Comparison of ENCODE assay signal across 30 cellular contexts in the genomic region with DNA sequence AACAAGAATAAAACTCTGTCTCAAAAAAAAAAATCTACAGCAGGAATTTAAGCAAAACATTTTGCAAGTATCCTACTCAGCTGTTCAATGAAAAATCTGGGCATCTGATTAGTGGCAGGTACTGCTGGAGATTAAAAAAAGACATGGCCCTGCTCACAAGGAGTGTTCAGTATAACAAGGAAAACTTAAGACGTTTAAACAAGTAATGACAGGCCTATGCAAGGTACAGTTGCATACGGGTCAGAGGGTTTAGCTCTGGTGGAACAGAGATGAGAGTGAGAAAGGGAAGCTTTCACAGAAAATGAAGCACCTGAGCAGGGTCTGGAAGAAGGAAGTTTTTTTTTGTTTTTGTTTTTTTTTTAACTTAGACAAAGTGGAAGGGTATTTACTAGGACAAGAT. TPM values are rescaled to one million over a fixed set of nuclear protein-coding genes. Genes with fewer than 3 reads are reported as not detected.
DNase-seq lines count a peak whose midpoint lies in the region; ATAC-seq, FAIRE-seq and TF ChIP-seq lines count a peak whose summit lies in the region.
"Had no signal": no experiment of that assay in that cellular context is flagged by ENCODE, and none has a peak within 500 bp of the region (broad histone marks: within the 10 kb centered on the region; RNA-seq: fewer than 3 reads in every experiment).

No MANE protein-coding gene starts in this region.

- intact Hi-C loops in activated CD4-positive, alpha-beta memory T cell treated with anti-CD3 and anti-CD28 coated beads for 36 hours (cut with micrococcal nuclease): no loop called here
- intact Hi-C loops in pancreas (cut with DNase I): no loop called here

- H3K27me3 ChIP-seq in RWPE2 (ENCODE audit: insufficient read depth, poor library complexity, severe bottlenecking) (no peaks in the 10 kb centered on the region), endodermal cell (ENCODE audit: control insufficient read depth, insufficient read depth, low read length, poor library complexity, severe bottlenecking) (no peaks in the 10 kb centered on the region), pancreas (no peaks in the 10 kb centered on the region)
- H3K27me3 ChIP-seq: MG63 had no signal

- no peak for TF ChIP-seq CTCF in RWPE2 (IDR thresholded peaks at IDR 0.05; ENCODE audit: poor library complexity, severe bottlenecking)
- TF ChIP-seq CTCF in endodermal cell (conservative IDR thresholded peaks at IDR 0.05): no peak
- no peak for TF ChIP-seq CTCF in nephron progenitor cell (IDR thresholded peaks at IDR 0.05)
- no peak for TF ChIP-seq CTCF in pancreas (IDR thresholded peaks at IDR 0.05)

- no peak overlapping the region for H3K9ac ChIP-seq in endodermal cell (ENCODE audit: extremely low read depth, low read length, poor library complexity, severe bottlenecking)

- H3K36me3 Mint-ChIP-seq in activated CD4-positive, alpha-beta memory T cell treated with anti-CD3 and anti-CD28 coated beads, Interleukin-2, amount 10 ng/mL, durations not matched to agents 7 days and 5 days (ENCODE audit: low read depth): peaks cover 47% of the 10 kb centered on the region
- H3K36me3 Mint-ChIP-seq in activated CD4-positive, alpha-beta memory T cell treated with anti-CD3 and anti-CD28 coated beads for 36 hours: peaks cover 47% of the 10 kb centered on the region
- peaks cover 62% of the 10 kb centered on the region for H3K36me3 Mint-ChIP-seq in endodermal cell (ENCODE audit: low read depth)
- peaks cover 71% of the 10 kb centered on the region for H3K36me3 Mint-ChIP-seq in nephron progenitor cell (ENCODE audit: low read depth)

- DNase-seq in activated CD4-positive, alpha-beta memory T cell treated with anti-CD3 and anti-CD28 coated beads, Interleukin-2, amount 10 ng/mL, durations not matched to agents 7 days and 5 days: no peak
- no peak for DNase-seq in activated CD4-positive, alpha-beta memory T cell treated with anti-CD3 and anti-CD28 coated beads for 36 hours
- DNase-seq in RWPE2 (ENCODE audit: low spot score) (no peak), endodermal cell (no peak), nephron progenitor cell (no peak), HK-2 (ENCODE audit: unreplicated experiment) (no peak), pancreas (no peak)
- DNase-seq: AML-193; C1 segment of cervical spinal cord; Calu3; CD8-positive, alpha-beta memory T cell; DMS153; MG63; NCI-H1417; NCI-H1694 treated with DMSO at 0.1 percent for 48 hours; NCI-H2081 treated with DMSO at 0.1 percent for 48 hours; NCI-H2171 treated with DMSO at 0.1 percent for 48 hours; NCI-H446 treated with DMSO at 0.1 percent for 48 hours; NCI-H526 treated with DMSO at 0.1 percent for 48 hours; OCI-M1; SHP77 had no signal

- no peaks in the 10 kb centered on the region for H3K9me3 Mint-ChIP-seq in activated CD4-positive, alpha-beta memory T cell treated with anti-CD3 and anti-CD28 coated beads, Interleukin-2, amount 10 ng/mL, durations not matched to agents 7 days and 5 days
- no peaks in the 10 kb centered on the region for H3K9me3 Mint-ChIP-seq in activated CD4-positive, alpha-beta memory T cell treated with anti-CD3 and anti-CD28 coated beads for 36 hours
- no peaks in the 10 kb centered on the region for H3K9me3 Mint-ChIP-seq in endodermal cell
- no peaks in the 10 kb centered on the region for H3K9me3 Mint-ChIP-seq in nephron progenitor cell
- H3K9me3 Mint-ChIP-seq: CD8-positive, alpha-beta memory T cell; GM23338 had no signal

- no peak overlapping the region for H3K4me3 ChIP-seq in RWPE2 (ENCODE audit: severe bottlenecking)
- no peak overlapping the region for H3K4me3 ChIP-seq in endodermal cell (ENCODE audit: low read length)
- no peak overlapping the region for H3K4me3 ChIP-seq in pancreas
- H3K4me3 ChIP-seq: GM23338, K562, MG63 had no signal

- H3K4me1 ChIP-seq in RWPE2 (ENCODE audit: insufficient read depth, poor library complexity, severe bottlenecking) (peaks cover 4% of the 10 kb centered on the region), endodermal cell (ENCODE audit: control insufficient read depth, insufficient read depth, low read length) (no peaks in the 10 kb centered on the region), pancreas (no peaks in the 10 kb centered on the region)

- H3K4me1 Mint-ChIP-seq in activated CD4-positive, alpha-beta memory T cell treated with anti-CD3 and anti-CD28 coated beads, Interleukin-2, amount 10 ng/mL, durations not matched to agents 7 days and 5 days: no peaks in the 10 kb centered on the region
- H3K4me1 Mint-ChIP-seq in activated CD4-positive, alpha-beta memory T cell treated with anti-CD3 and anti-CD28 coated beads for 36 hours (ENCODE audit: low read depth): no peaks in the 10 kb centered on the region
- no peaks in the 10 kb centered on the region for H3K4me1 Mint-ChIP-seq in endodermal cell
- H3K4me1 Mint-ChIP-seq in nephron progenitor cell: no peaks in the 10 kb centered on the region
- H3K4me1 Mint-ChIP-seq: GM23338 had no signal

- peak overlapping the region; percentile 27 for H3K27ac Mint-ChIP-seq in activated CD4-positive, alpha-beta memory T cell treated with anti-CD3 and anti-CD28 coated beads, Interleukin-2, amount 10 ng/mL, durations not matched to agents 7 days and 5 days
- H3K27ac Mint-ChIP-seq in activated CD4-positive, alpha-beta memory T cell treated with anti-CD3 and anti-CD28 coated beads for 36 hours: no peak overlapping the region
- H3K27ac Mint-ChIP-seq in endodermal cell (peak overlapping the region; percentile 0), nephron progenitor cell (peak overlapping the region; percentile 92)
- H3K27ac Mint-ChIP-seq: GM23338 had no signal

- H3K36me3 ChIP-seq in RWPE2 (ENCODE audit: low read depth) (peaks cover 98% of the 10 kb centered on the region), endodermal cell (ENCODE audit: control insufficient read depth, insufficient read depth, low read length) (peaks cover 86% of the 10 kb centered on the region), pancreas (peaks cover 0 to 26% (median 0%) of the 10 kb centered on the region in 3 donors)

- FAIRE-seq in pancreas (lab: Jason Lieb, UNC): no peak
- FAIRE-seq: G401.6, GM12892, HepG2, K562, RCC 7860 had no signal

- ATAC-seq in RWPE2 (ENCODE audit: low read depth): 0 out of 3 replicates have a peak, but pooled peaks have one; percentile 44
- ATAC-seq in pancreas: no peak
- ATAC-seq in HG03571 (IDR thresholded peaks at IDR 0.05; ENCODE audit: unreplicated experiment): no peak
- ATAC-seq: GM23338, HCT116, HepG2, K562 had no signal

- CTCF ChIA-PET in activated CD4-positive, alpha-beta memory T cell treated with anti-CD3 and anti-CD28 coated beads, Interleukin-2, amount 10 ng/mL, durations not matched to agents 7 days and 5 days (lab: Charles Lee): interaction anchor here (0.6 to 0.9 kb wide), 2 partner anchors 92 to 899 kb away, joined by 3 read pairs; no protein-coding TSS in a partner anchor
- CTCF ChIA-PET in activated CD4-positive, alpha-beta memory T cell treated with anti-CD3 and anti-CD28 coated beads for 36 hours (lab: Charles Lee): no interaction called here

- no peak overlapping the region for H3K4me3 Mint-ChIP-seq in activated CD4-positive, alpha-beta memory T cell treated with anti-CD3 and anti-CD28 coated beads, Interleukin-2, amount 10 ng/mL, durations not matched to agents 7 days and 5 days
- no peak overlapping the region for H3K4me3 Mint-ChIP-seq in activated CD4-positive, alpha-beta memory T cell treated with anti-CD3 and anti-CD28 coated beads for 36 hours
- H3K4me3 Mint-ChIP-seq in endodermal cell: no peak overlapping the region
- H3K4me3 Mint-ChIP-seq in nephron progenitor cell: no peak overlapping the region
- H3K4me3 Mint-ChIP-seq: CD8-positive, alpha-beta memory T cell; GM23338 had no signal

- no peaks in the 10 kb centered on the region for H3K9me3 ChIP-seq in RWPE2 (ENCODE audit: severe bottlenecking)
- no peaks in the 10 kb centered on the region for H3K9me3 ChIP-seq in endodermal cell (ENCODE audit: control insufficient read depth, low read length)
- H3K9me3 ChIP-seq in pancreas: no peaks in the 10 kb centered on the region
- H3K9me3 ChIP-seq: MG63 had no signal

- POLR2A ChIA-PET in activated CD4-positive, alpha-beta memory T cell treated with anti-CD3 and anti-CD28 coated beads, Interleukin-2, amount 10 ng/mL, durations not matched to agents 7 days and 5 days (lab: Charles Lee): no interaction called here
- POLR2A ChIA-PET in activated CD4-positive, alpha-beta memory T cell treated with anti-CD3 and anti-CD28 coated beads for 36 hours (lab: Charles Lee): no interaction called here

- no peaks in the 10 kb centered on the region for H3K27me3 Mint-ChIP-seq in activated CD4-positive, alpha-beta memory T cell treated with anti-CD3 and anti-CD28 coated beads, Interleukin-2, amount 10 ng/mL, durations not matched to agents 7 days and 5 days
- no peaks in the 10 kb centered on the region for H3K27me3 Mint-ChIP-seq in activated CD4-positive, alpha-beta memory T cell treated with anti-CD3 and anti-CD28 coated beads for 36 hours
- H3K27me3 Mint-ChIP-seq in endodermal cell (ENCODE audit: insufficient read depth): no peaks in the 10 kb centered on the region
- peaks cover 5% of the 10 kb centered on the region for H3K27me3 Mint-ChIP-seq in nephron progenitor cell (ENCODE audit: low read depth, poor library complexity)
- H3K27me3 Mint-ChIP-seq: CD8-positive, alpha-beta memory T cell had no signal

- H3K27ac ChIP-seq in RWPE2 (ENCODE audit: poor library complexity, severe bottlenecking) (no peak overlapping the region), endodermal cell (ENCODE audit: low read depth, low read length) (no peak overlapping the region), pancreas (no peak overlapping the region)

- 88 to 90% methylated on average over 2 of the region's 2 CpGs for WGBS in endodermal cell (ENCODE audit: insufficient coverage in 1 of 2, insufficient read length in 1 of 2), 2 experiments
- WGBS in pancreas, 2 donors: 86 to 87% methylated on average over 2 of the region's 2 CpGs

RNA-seq across cellular contexts. Expression of a gene that starts 23.0 kb away (rescaled TPM):
- total RNA-seq in activated CD4-positive, alpha-beta memory T cell treated with anti-CD3 and anti-CD28 coated beads, Interleukin-2, amount 10 ng/mL, durations not matched to agents 7 days and 5 days: 10 to 100 TPM; 75.7 to 78.0 TPM
- total RNA-seq in activated CD4-positive, alpha-beta memory T cell treated with anti-CD3 and anti-CD28 coated beads for 36 hours: 10 to 100 TPM; 83.7 to 96.4 TPM
- total RNA-seq in endodermal cell (100 to 1,000 TPM in 1 of 2 donors, 10 to 100 TPM in 1; 98.6 to 141 TPM), pancreas (10 to 100 TPM in 5 of 6 donors, 1 to 10 TPM in 1; 9.4 to 17.3 (median 15.5) TPM)
- polyA plus RNA-seq in endodermal cell (2013, experiment 1 of 2): 83.7 TPM
- polyA plus RNA-seq in endodermal cell (2013, experiment 2 of 2): 75.8 TPM
- 10 to 100 TPM in 1 of 2 donors, 1 to 10 TPM in 1; 8.7 to 20.5 TPM for polyA plus RNA-seq in pancreas

RNA-seq across cellular contexts. Expression of a gene that starts 23.2 kb away (rescaled TPM):
- 10 to 100 TPM; 20.9 to 21.0 TPM for total RNA-seq in activated CD4-positive, alpha-beta memory T cell treated with anti-CD3 and anti-CD28 coated beads, Interleukin-2, amount 10 ng/mL, durations not matched to agents 7 days and 5 days
- total RNA-seq in activated CD4-positive, alpha-beta memory T cell treated with anti-CD3 and anti-CD28 coated beads for 36 hours: 10 to 100 TPM; 24.4 to 29.6 TPM
- total RNA-seq in endodermal cell (10 to 100 TPM; 47.6 to 53.8 TPM), pancreas (10 to 100 TPM in 1 of 6 donors, 1 to 10 TPM in 5; 5.6 to 11.4 (median 8.2) TPM)
- polyA plus RNA-seq in endodermal cell (2013, experiment 1 of 2): 46.0 TPM
- polyA plus RNA-seq in endodermal cell (2013, experiment 2 of 2): 48.9 TPM
- polyA plus RNA-seq in pancreas: 10 to 100 TPM; 11.1 to 20.3 TPM

RNA-seq across cellular contexts. Expression of a gene that starts 33.9 kb away (rescaled TPM):
- not detected for total RNA-seq in activated CD4-positive, alpha-beta memory T cell treated with anti-CD3 and anti-CD28 coated beads, Interleukin-2, amount 10 ng/mL, durations not matched to agents 7 days and 5 days
- total RNA-seq in activated CD4-positive, alpha-beta memory T cell treated with anti-CD3 and anti-CD28 coated beads for 36 hours: not detected
- 10 to 100 TPM in 1 of 2 donors, 1 to 10 TPM in 1; 7.0 to 13.2 TPM for total RNA-seq in endodermal cell
- polyA plus RNA-seq in endodermal cell (2013, experiment 1 of 2): 74.2 TPM
- 73.3 TPM for polyA plus RNA-seq in endodermal cell (2013, experiment 2 of 2)
- under 1 TPM in 4 of 6 donors, not detected in 2; 0.12 to 0.23 (median 0.15) TPM for total RNA-seq in pancreas
- polyA plus RNA-seq in pancreas: under 1 TPM; 0.27 to 0.73 TPM
- total RNA-seq: Calu3; CD8-positive, alpha-beta memory T cell; LHCN-M2 had no signal
- polyA plus RNA-seq: CD8-positive, alpha-beta memory T cell had no signal

Comparison
In these comparisons a context has a peak if more than half of its experiments do, and no peak if none do; other contexts are left out.
1. RNA of a gene that starts 23.0 kb away (total RNA-seq): 98.6 to 141 TPM in endodermal cell, 83.7 to 96.4 TPM in activated CD4-positive, alpha-beta memory T cell treated with anti-CD3 and anti-CD28 coated beads for 36 hours and 75.7 to 78.0 TPM in activated CD4-positive, alpha-beta memory T cell treated with anti-CD3 and anti-CD28 coated beads, Interleukin-2, amount 10 ng/mL, durations not matched to agents 7 days and 5 days; 9.4 to 17.3 TPM in pancreas; every median in the first group is over 4 times any median in the second.
2. RNA of a gene that starts 33.9 kb away (total RNA-seq): 7.0 to 13.2 TPM in endodermal cell; 0.12 to 0.23 TPM in pancreas, not detected in activated CD4-positive, alpha-beta memory T cell treated with anti-CD3 and anti-CD28 coated beads, Interleukin-2, amount 10 ng/mL, durations not matched to agents 7 days and 5 days and not detected in activated CD4-positive, alpha-beta memory T cell treated with anti-CD3 and anti-CD28 coated beads for 36 hours; every median in the first group is over 4 times any median in the second.